In the genomic region with DNA sequence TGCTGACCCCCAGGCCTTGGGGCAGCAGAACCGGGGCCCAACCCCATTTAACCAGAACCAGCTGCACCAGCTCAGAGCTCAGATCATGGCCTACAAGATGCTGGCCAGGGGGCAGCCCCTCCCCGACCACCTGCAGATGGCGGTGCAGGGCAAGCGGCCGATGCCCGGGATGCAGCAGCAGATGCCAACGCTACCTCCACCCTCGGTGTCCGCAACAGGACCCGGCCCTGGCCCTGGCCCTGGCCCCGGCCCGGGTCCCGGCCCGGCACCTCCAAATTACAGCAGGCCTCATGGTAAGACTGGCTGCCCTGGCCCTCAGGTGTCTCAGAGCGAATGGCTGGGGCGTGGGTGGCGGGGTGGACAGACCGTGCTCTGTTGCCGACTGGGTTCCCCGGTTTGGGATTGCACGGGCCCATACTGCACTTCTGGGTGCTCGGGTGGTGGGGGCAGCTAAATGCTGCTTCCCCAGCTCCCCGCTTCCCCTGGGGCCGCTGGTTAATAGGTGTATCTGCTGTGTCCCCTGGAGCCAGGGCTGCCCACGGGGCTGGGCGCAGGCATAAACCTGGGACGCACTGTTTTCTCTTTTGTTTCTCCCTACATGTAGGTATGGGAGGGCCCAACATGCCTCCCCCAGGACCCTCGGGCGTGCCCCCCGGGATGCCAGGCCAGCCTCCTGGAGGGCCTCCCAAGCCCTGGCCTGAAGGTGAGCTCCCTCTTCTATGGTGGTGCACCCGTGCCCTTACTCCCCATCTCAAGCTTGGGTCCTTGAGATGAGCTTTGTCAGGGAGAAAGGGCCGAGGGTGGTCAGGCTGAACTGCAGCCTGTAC, we compare ENCODE assay signal across 21 cellular contexts. TPM values are rescaled to one million over a fixed set of nuclear protein-coding genes. Genes with fewer than 3 reads are reported as not detected.
DNase-seq lines count a peak whose midpoint lies in the region; ATAC-seq, FAIRE-seq and TF ChIP-seq lines count a peak whose summit lies in the region.
"Had no signal": no experiment of that assay in that cellular context is flagged by ENCODE, and none has a peak within 500 bp of the region (broad histone marks: within the 10 kb centered on the region; RNA-seq: fewer than 3 reads in every experiment).

No MANE protein-coding gene starts in this region.

- BruUV-seq in A673 (replicated peaks; lab: Mats Ljungman, UMichigan) (TSS peak; percentile 54), IMR-90 (replicated peaks; lab: Mats Ljungman, UMichigan) (TSS peak; percentile 25), HepG2 (replicated peaks; lab: Mats Ljungman, UMichigan) (no TSS peak)

- H3K27me3 Mint-ChIP-seq in activated CD4-positive, alpha-beta memory T cell treated with anti-CD3 and anti-CD28 coated beads for 36 hours = no peaks in the 10 kb centered on the region
- H3K27me3 Mint-ChIP-seq: CD4-positive, alpha-beta memory T cell had no signal

- H3K4me1 ChIP-seq in A673 (ENCODE audit: insufficient read depth, low read length, poor library complexity, severe bottlenecking) (no peaks in the 10 kb centered on the region), IMR-90 (ENCODE audit: control insufficient read depth, insufficient read depth, low read length) (no peaks in the 10 kb centered on the region), HepG2 (ENCODE audit: insufficient read depth, low read length) (no peaks in the 10 kb centered on the region)
- H3K4me1 ChIP-seq: A549 had no signal

- peaks cover 66% of the 10 kb centered on the region for H3K36me3 ChIP-seq in A673 (ENCODE audit: insufficient read depth, low read length, poor library complexity, severe bottlenecking)
- peaks cover 75% of the 10 kb centered on the region for H3K36me3 ChIP-seq in IMR-90 (ENCODE audit: control insufficient read depth, insufficient read depth, low read length)
- peaks cover 34 to 68% of the 10 kb centered on the region in 2 experiments for H3K36me3 ChIP-seq in HepG2 (replicated peaks in 1 of 2; ENCODE audit: control insufficient read depth in 1 of 2, insufficient read depth in 2 of 2, low read length in 2 of 2)
- H3K36me3 ChIP-seq in MG63 = peaks cover 77% of the 10 kb centered on the region

- H3K79me2 ChIP-seq in HepG2 (ENCODE audit: insufficient read depth, low read length) = peaks cover 9% of the 10 kb centered on the region

- H4K91ac ChIP-seq in IMR-90 (ENCODE audit: insufficient read depth, low read depth, low read length) = no peak overlapping the region

- H3K27ac Mint-ChIP-seq in activated CD4-positive, alpha-beta memory T cell treated with anti-CD3 and anti-CD28 coated beads for 36 hours = no peak overlapping the region
- H3K27ac Mint-ChIP-seq: CD4-positive, alpha-beta memory T cell; HFFc6 had no signal

- H2AK5ac ChIP-seq in IMR-90 (ENCODE audit: low read depth, low read length) = no peak overlapping the region

- dilution Hi-C loops in IMR-90 (cut with HindIII; ENCODE audit: low sequenced_read_pairs, unreplicated experiment) = no loop called here

- H2BK120ac ChIP-seq in IMR-90 (ENCODE audit: low read depth, low read length) = no peak overlapping the region

- H3K4me2 ChIP-seq in IMR-90 (ENCODE audit: low read depth, low read length) = no peak overlapping the region
- H3K4me2 ChIP-seq in HepG2 (ENCODE audit: low read depth, low read length) = no peak overlapping the region
- H3K4me2 ChIP-seq: A549, BLaER1 had no signal

- no peak overlapping the region for H3K27ac ChIP-seq in 22Rv1
- H3K27ac ChIP-seq in A673 (ENCODE audit: low read depth, low read length, poor library complexity, severe bottlenecking) = no peak overlapping the region
- no peak overlapping the region for H3K27ac ChIP-seq in IMR-90 (ENCODE audit: insufficient read depth, low read length)
- H3K27ac ChIP-seq in HepG2 (ENCODE audit: extremely low read length, insufficient read depth, low read length) = no peak overlapping the region
- H3K27ac ChIP-seq: A549, BLaER1 had no signal

- no peak overlapping the region for H3K56ac ChIP-seq in IMR-90 (ENCODE audit: extremely low read depth, insufficient read depth, low read length)

- H3K9me1 ChIP-seq in IMR-90 (ENCODE audit: insufficient read depth, low read length) = peaks cover 3% of the 10 kb centered on the region; the same call in 1 of the 2 replicates

- ATAC-seq in IMR-90 (ENCODE audit: low read depth) (no peak), HepG2 (no peak), GM19395 (IDR thresholded peaks at IDR 0.05; ENCODE audit: unreplicated experiment) (no peak), GM19351 (IDR thresholded peaks at IDR 0.05; ENCODE audit: unreplicated experiment) (no peak)
- ATAC-seq: K562 had no signal

- TF ChIP-seq EP300 in HepG2 (IDR thresholded peaks at IDR 0.05; ENCODE audit: low read depth in 2 of 2, low read length in 2 of 2) (no peak), HepG2 (CRISPR knock-in tag; IDR thresholded peaks at IDR 0.05; ENCODE audit: borderline replicate concordance) (no peak)

- H3K4me3 Mint-ChIP-seq in activated CD4-positive, alpha-beta memory T cell treated with anti-CD3 and anti-CD28 coated beads for 36 hours = no peak overlapping the region
- H3K4me3 Mint-ChIP-seq: CD14-positive monocyte; CD4-positive, alpha-beta memory T cell; HFFc6 had no signal

- H3K18ac ChIP-seq in IMR-90 (ENCODE audit: low read depth, low read length) = no peak overlapping the region

- TF ChIP-seq POLR2A in IMR-90 (IDR thresholded peaks at IDR 0.05; ENCODE audit: low read depth, low read length) = no peak
- TF ChIP-seq POLR2A in HepG2 (IDR thresholded peaks at IDR 0.05; ENCODE audit: insufficient read depth in 1 of 2, low read depth in 2 of 2, low read length in 2 of 2) = no peak

- H3K23ac ChIP-seq in IMR-90 (ENCODE audit: low read depth, low read length) = no peak overlapping the region

- H3K9me3 ChIP-seq in A673 (ENCODE audit: low read depth, low read length, poor library complexity, severe bottlenecking) = no peaks in the 10 kb centered on the region
- H3K9me3 ChIP-seq in IMR-90 (ENCODE audit: control insufficient read depth, insufficient read depth, low read length) = no peaks in the 10 kb centered on the region
- no peaks in the 10 kb centered on the region for H3K9me3 ChIP-seq in HepG2 (ENCODE audit: low read length)
- H3K9me3 ChIP-seq in MG63 = no peaks in the 10 kb centered on the region
- H3K9me3 ChIP-seq: A549, BLaER1 had no signal

- H3K4me3 ChIP-seq in A673 (ENCODE audit: low read depth, low read length, poor library complexity, severe bottlenecking) (no peak overlapping the region), IMR-90 (ENCODE audit: insufficient read depth, low read depth, low read length) (no peak overlapping the region), HepG2 (replicated peaks in 1 of 3; ENCODE audit: insufficient read depth in 1 of 3, low read depth in 2 of 3, low read length in 3 of 3) (no peak overlapping the region), MG63 (no peak overlapping the region)
- H3K4me3 ChIP-seq: A549, BLaER1, K562 had no signal

- H2BK15ac ChIP-seq in IMR-90 (ENCODE audit: low read depth, low read length) = no peak overlapping the region

- peak; percentile 9; the same call in 1 of the 2 replicates for TF ChIP-seq CTCF in 22Rv1 (IDR thresholded peaks at IDR 0.05)
- no peak for TF ChIP-seq CTCF in A673 (conservative IDR thresholded peaks at IDR 0.05; ENCODE audit: low read depth, low read length)
- TF ChIP-seq CTCF in IMR-90 (conservative IDR thresholded peaks at IDR 0.05; ENCODE audit: low read depth, low read length) = no peak
- TF ChIP-seq CTCF in HepG2 (CRISPR knock-in tag; IDR thresholded peaks at IDR 0.05) = no peak

- intact Hi-C loops in A673 (cut with micrococcal nuclease; ENCODE audit: unreplicated experiment) = no loop called here
- intact Hi-C loops in IMR-90 (cut with micrococcal nuclease) = no loop called here
- intact Hi-C loops in HepG2 (cut with micrococcal nuclease; ENCODE audit: unreplicated experiment) = no loop called here
- intact Hi-C loops in activated CD4-positive, alpha-beta memory T cell treated with anti-CD3 and anti-CD28 coated beads for 36 hours (cut with micrococcal nuclease) = no loop called here

- peaks cover 3% of the 10 kb centered on the region for H3K4me1 Mint-ChIP-seq in activated CD4-positive, alpha-beta memory T cell treated with anti-CD3 and anti-CD28 coated beads for 36 hours (ENCODE audit: low read depth)
- H3K4me1 Mint-ChIP-seq: CD14-positive monocyte had no signal

- peaks cover 56% of the 10 kb centered on the region for H4K20me1 ChIP-seq in IMR-90 (ENCODE audit: insufficient read depth, low read length)
- 0 out of 2 replicates have a peak, but pooled peaks cover 5% of the 10 kb centered on the region for H4K20me1 ChIP-seq in HepG2 (ENCODE audit: insufficient read depth, low read length)

- H3K4ac ChIP-seq in IMR-90 (ENCODE audit: low read depth, low read length) = no peak overlapping the region

- no peak for FAIRE-seq in HepG2 (lab: Jason Lieb, UNC)
- FAIRE-seq: A549, GM12892, GM18507, K562 had no signal

- H3K9ac ChIP-seq in IMR-90 (ENCODE audit: low read depth, low read length) (no peak overlapping the region), HepG2 (ENCODE audit: insufficient read depth, low read depth, low read length) (no peak overlapping the region)
- H3K9ac ChIP-seq: BLaER1 had no signal

- in situ Hi-C loops in IMR-90 (cut with MboI; ENCODE audit: low sequenced_read_pairs) = no loop called here
- in situ Hi-C loops in HepG2 (cut with HindIII; ENCODE audit: extremely low pct_ligation_motif_present, low pct_unique_long_range_greater_than_20kb) = no loop called here

- H4K8ac ChIP-seq in IMR-90 (ENCODE audit: low read depth in 2 of 2, low read length in 2 of 2) = no peak overlapping the region

- no peak overlapping the region for H2BK5ac ChIP-seq in IMR-90 (ENCODE audit: low read depth, low read length, poor library complexity, severe bottlenecking)

- H2AFZ ChIP-seq in IMR-90 (replicated peaks; ENCODE audit: low read length, poor library complexity) (no peak overlapping the region), HepG2 (ENCODE audit: low read length) (no peak overlapping the region)

- peaks cover 10 to 64% of the 10 kb centered on the region in 2 experiments for H3K79me1 ChIP-seq in IMR-90 (ENCODE audit: low read depth in 1 of 2, low read length in 2 of 2)

- H4K5ac ChIP-seq in IMR-90 (ENCODE audit: low read depth, low read length) = no peak overlapping the region

- peaks cover 17% of the 10 kb centered on the region for H3K36me3 Mint-ChIP-seq in activated CD4-positive, alpha-beta memory T cell treated with anti-CD3 and anti-CD28 coated beads for 36 hours

- POLR2A ChIA-PET in A673 (lab: Charles Lee; ENCODE audit: low non-redundant PET) (interaction anchor here (0.7 kb wide), 1 partner anchor 22 kb away, joined by 3 read pairs; no protein-coding TSS in a partner anchor), IMR-90 (lab: Charles Lee; ENCODE audit: unreplicated experiment) (no interaction called here), HepG2 (lab: Yijun Ruan, JAX) (no interaction called here)
- POLR2A ChIA-PET in activated CD4-positive, alpha-beta memory T cell treated with anti-CD3 and anti-CD28 coated beads for 36 hours (lab: Charles Lee) = no interaction called here

- H3K9me3 Mint-ChIP-seq in activated CD4-positive, alpha-beta memory T cell treated with anti-CD3 and anti-CD28 coated beads for 36 hours = no peaks in the 10 kb centered on the region
- H3K9me3 Mint-ChIP-seq: HFFc6 had no signal

- no peak for DNase-seq in A673 (ENCODE audit: low spot score)
- DNase-seq in IMR-90 = no peak
- no peak for DNase-seq in HepG2 (ENCODE audit: low spot score)
- DNase-seq in activated CD4-positive, alpha-beta memory T cell treated with anti-CD3 and anti-CD28 coated beads for 36 hours = no peak
- no peak for DNase-seq in MG63
- DNase-seq: CD4-positive, alpha-beta memory T cell; DMS153; DMS79; GDM1; GOT3; HCEC 1CT; HFFc6 had no signal

- H3K27me3 ChIP-seq in A673 (replicated peaks; ENCODE audit: insufficient read depth, low read depth, low read length, poor library complexity) (no peaks in the 10 kb centered on the region), IMR-90 (ENCODE audit: control insufficient read depth, insufficient read depth, low read length) (no peaks in the 10 kb centered on the region), HepG2 (ENCODE audit: control insufficient read depth in 1 of 2, insufficient read depth in 2 of 2, low read length in 2 of 2) (no peaks in the 10 kb centered on the region), MG63 (no peaks in the 10 kb centered on the region)
- H3K27me3 ChIP-seq: BLaER1 had no signal

- no peak overlapping the region for H2AK9ac ChIP-seq in IMR-90 (replicated peaks; ENCODE audit: low read depth, low read length, poor library complexity)

- WGBS in IMR-90 (ENCODE audit: extremely low coverage in 2 of 2, insufficient read length in 1 of 2), 2 experiments = 93% methylated on average over 3 of the region's 32 CpGs; no CpG with 5 or more reads in 1 of the 2 experiments
- WGBS in HepG2 (ENCODE audit: low lambda C conversion rate) = 98% methylated on average over 23 of the region's 32 CpGs

- CTCF ChIA-PET in A673 (lab: Charles Lee) (no interaction called here), IMR-90 (lab: Yijun Ruan, JAX) (no interaction called here), HepG2 (lab: Yijun Ruan, JAX; ENCODE audit: low intra/inter-chr PET ratio, low total read pairs) (no interaction called here)
- CTCF ChIA-PET in activated CD4-positive, alpha-beta memory T cell treated with anti-CD3 and anti-CD28 coated beads for 36 hours (lab: Charles Lee) = interaction anchor here (1.0 kb wide), 1 partner anchor 49 kb away, joined by 4 read pairs; no protein-coding TSS in a partner anchor

- H3K14ac ChIP-seq in IMR-90 (replicated peaks; ENCODE audit: low read depth, low read length) = no peak overlapping the region

- H2BK20ac ChIP-seq in IMR-90 (ENCODE audit: low read depth, low read length) = no peak overlapping the region

- TF ChIP-seq RAD21 in IMR-90 (IDR thresholded peaks at IDR 0.05; ENCODE audit: low read length) (no peak), HepG2 (CRISPR knock-in tag; IDR thresholded peaks at IDR 0.05) (no peak)

RNA-seq across cellular contexts. Expression of a gene that starts 25.7 kb away (rescaled TPM):
- total RNA-seq in A673 (2021) (307 and 319 TPM in 2 replicates), IMR-90 (2012; rRNA removed) (41.4 and 53.3 TPM in 2 replicates), HepG2 (2016; rRNA removed; fragmentation: Illumina TruSeq; extraction: Trizol) (45.9 and 61.5 TPM in 2 replicates)
- polyA plus RNA-seq in IMR-90 (2012; rRNA removed) (73.6 and 85.6 TPM in 2 replicates), HepG2 (2011; rRNA removed) (25.4 and 28.7 TPM in 2 replicates)
- 54.5 and 62.3 TPM in 2 replicates for polyA plus RNA-seq in IMR-90 (2012; cell fraction: cytosol; rRNA removed)
- 111 and 135 TPM in 2 replicates for polyA plus RNA-seq in IMR-90 (2012; cell fraction: nucleus; rRNA removed; ENCODE audit: low replicate concordance)
- total RNA-seq in HepG2 (2016; cell fraction: cytosol; rRNA removed; fragmentation: Illumina TruSeq; extraction: Trizol; ENCODE audit: low read depth) = 13.7 and 14.9 TPM in 2 replicates
- total RNA-seq in HepG2 (2016; cell fraction: insoluble cytoplasmic fraction; rRNA removed; fragmentation: Illumina TruSeq; extraction: Trizol) = 46.7 and 48.0 TPM in 2 replicates
- 29.6 and 31.5 TPM in 2 replicates for total RNA-seq in HepG2 (2016; cell fraction: membrane; rRNA removed; fragmentation: Illumina TruSeq; extraction: Trizol)
- total RNA-seq in HepG2 (2016; cell fraction: nucleus; rRNA removed; fragmentation: Illumina TruSeq; extraction: Trizol) = 40.2 and 49.1 TPM in 2 replicates
- polyA plus RNA-seq in HepG2 (2011; cell fraction: cytosol; rRNA removed) = 17.4 and 25.0 TPM in 2 replicates
- polyA plus RNA-seq in HepG2 (2011; cell fraction: nucleus; rRNA removed) = 76.1 and 88.8 TPM in 2 replicates
- polyA plus RNA-seq in HepG2 (2012) = 42.7 and 48.1 TPM in 2 replicates
- polyA plus RNA-seq in HepG2 (2016; cell fraction: cytosol; fragmentation: Illumina TruSeq; extraction: Trizol; ENCODE audit: low read depth) = 7.8 and 9.0 TPM in 2 replicates
- 65.5 and 92.2 TPM in 2 replicates for polyA plus RNA-seq in HepG2 (2016; cell fraction: insoluble cytoplasmic fraction; fragmentation: Illumina TruSeq; extraction: Trizol; ENCODE audit: low read depth)
- polyA plus RNA-seq in HepG2 (2016; cell fraction: membrane; fragmentation: Illumina TruSeq; extraction: Trizol; ENCODE audit: low read depth) = 20.1 and 25.6 TPM in 2 replicates
- 103 and 106 TPM in 2 replicates for polyA plus RNA-seq in HepG2 (2016; cell fraction: nucleus; fragmentation: Illumina TruSeq; extraction: Trizol; ENCODE audit: insufficient read depth, low read depth)
- polyA minus RNA-seq in HepG2 (2011; rRNA and poly(A)+ RNA removed; ENCODE audit: low replicate concordance) = 91.5 and 97.2 TPM in 2 replicates
- polyA minus RNA-seq in HepG2 (2011; cell fraction: cytosol; rRNA and poly(A)+ RNA removed) = 47.5 and 47.9 TPM in 2 replicates
- polyA minus RNA-seq in HepG2 (2011; cell fraction: nucleus; rRNA and poly(A)+ RNA removed) = 41.6 and 43.3 TPM in 2 replicates
- total RNA-seq in activated CD4-positive, alpha-beta memory T cell treated with anti-CD3 and anti-CD28 coated beads for 36 hours = 100 to 1,000 TPM in 1 of 2 experiments, 10 to 100 TPM in 1; 97.8 to 101 TPM
- 133 and 134 TPM in 2 replicates for total RNA-seq in MG63 (2014; rRNA removed; shearing (Covaris generic); ENCODE audit: low replicate concordance)

RNA-seq across cellular contexts. Expression of a gene that starts 57.9 kb away (rescaled TPM):
- total RNA-seq in A673 (2021) (30.0 and 32.5 TPM in 2 replicates), IMR-90 (2012; rRNA removed) (13.4 and 13.9 TPM in 2 replicates), HepG2 (2016; rRNA removed; fragmentation: Illumina TruSeq; extraction: Trizol) (25.6 and 33.8 TPM in 2 replicates)
- polyA plus RNA-seq in IMR-90 (2012; rRNA removed) (9.3 and 10.8 TPM in 2 replicates), HepG2 (2011; rRNA removed) (7.0 and 7.1 TPM in 2 replicates)
- 13.5 and 20.9 TPM in 2 replicates for polyA plus RNA-seq in IMR-90 (2012; cell fraction: cytosol; rRNA removed)
- polyA plus RNA-seq in IMR-90 (2012; cell fraction: nucleus; rRNA removed; ENCODE audit: low replicate concordance) = 5.5 and 16.3 TPM in 2 replicates
- total RNA-seq in HepG2 (2016; cell fraction: cytosol; rRNA removed; fragmentation: Illumina TruSeq; extraction: Trizol; ENCODE audit: low read depth) = 5.7 and 6.8 TPM in 2 replicates
- total RNA-seq in HepG2 (2016; cell fraction: insoluble cytoplasmic fraction; rRNA removed; fragmentation: Illumina TruSeq; extraction: Trizol) = 21.9 and 35.0 TPM in 2 replicates
- total RNA-seq in HepG2 (2016; cell fraction: membrane; rRNA removed; fragmentation: Illumina TruSeq; extraction: Trizol) = 17.3 and 19.4 TPM in 2 replicates
- total RNA-seq in HepG2 (2016; cell fraction: nucleus; rRNA removed; fragmentation: Illumina TruSeq; extraction: Trizol) = 14.3 and 19.7 TPM in 2 replicates
- 6.4 and 7.7 TPM in 2 replicates for polyA plus RNA-seq in HepG2 (2011; cell fraction: cytosol; rRNA removed)
- 6.8 and 6.9 TPM in 2 replicates for polyA plus RNA-seq in HepG2 (2011; cell fraction: nucleus; rRNA removed)
- 11.2 and 12.5 TPM in 2 replicates for polyA plus RNA-seq in HepG2 (2012)
- polyA plus RNA-seq in HepG2 (2016; cell fraction: cytosol; fragmentation: Illumina TruSeq; extraction: Trizol; ENCODE audit: low read depth) = 4.1 and 4.4 TPM in 2 replicates
- 17.0 and 19.4 TPM in 2 replicates for polyA plus RNA-seq in HepG2 (2016; cell fraction: insoluble cytoplasmic fraction; fragmentation: Illumina TruSeq; extraction: Trizol; ENCODE audit: low read depth)
- polyA plus RNA-seq in HepG2 (2016; cell fraction: membrane; fragmentation: Illumina TruSeq; extraction: Trizol; ENCODE audit: low read depth) = 9.5 and 10.3 TPM in 2 replicates
- polyA plus RNA-seq in HepG2 (2016; cell fraction: nucleus; fragmentation: Illumina TruSeq; extraction: Trizol; ENCODE audit: insufficient read depth, low read depth) = 18.8 and 25.6 TPM in 2 replicates
- 7.1 and 11.2 TPM in 2 replicates for polyA minus RNA-seq in HepG2 (2011; rRNA and poly(A)+ RNA removed; ENCODE audit: low replicate concordance)
- 7.9 and 8.4 TPM in 2 replicates for polyA minus RNA-seq in HepG2 (2011; cell fraction: cytosol; rRNA and poly(A)+ RNA removed)
- polyA minus RNA-seq in HepG2 (2011; cell fraction: nucleus; rRNA and poly(A)+ RNA removed) = 5.7 and 5.8 TPM in 2 replicates
- 10 to 100 TPM; 15.6 to 16.4 TPM for total RNA-seq in activated CD4-positive, alpha-beta memory T cell treated with anti-CD3 and anti-CD28 coated beads for 36 hours
- 29.3 and 39.2 TPM in 2 replicates for total RNA-seq in MG63 (2014; rRNA removed; shearing (Covaris generic); ENCODE audit: low replicate concordance)

RNA-seq across cellular contexts. Expression of a gene that starts 58.1 kb away (rescaled TPM):
- total RNA-seq in A673 (2021) = 24.5 and 24.6 TPM in 2 replicates
- total RNA-seq in IMR-90 (2012; rRNA removed) = 53.6 and 61.5 TPM in 2 replicates
- polyA plus RNA-seq in IMR-90 (2012; rRNA removed) = 78.0 and 110 TPM in 2 replicates
- 74.0 and 129 TPM in 2 replicates for polyA plus RNA-seq in IMR-90 (2012; cell fraction: cytosol; rRNA removed)
- polyA plus RNA-seq in IMR-90 (2012; cell fraction: nucleus; rRNA removed; ENCODE audit: low replicate concordance) = 108 and 239 TPM in 2 replicates
- 22.7 and 37.3 TPM in 2 replicates for total RNA-seq in HepG2 (2016; rRNA removed; fragmentation: Illumina TruSeq; extraction: Trizol)
- 17.0 and 24.9 TPM in 2 replicates for total RNA-seq in HepG2 (2016; cell fraction: cytosol; rRNA removed; fragmentation: Illumina TruSeq; extraction: Trizol; ENCODE audit: low read depth)
- 18.1 and 40.3 TPM in 2 replicates for total RNA-seq in HepG2 (2016; cell fraction: insoluble cytoplasmic fraction; rRNA removed; fragmentation: Illumina TruSeq; extraction: Trizol)
- total RNA-seq in HepG2 (2016; cell fraction: membrane; rRNA removed; fragmentation: Illumina TruSeq; extraction: Trizol) = 33.8 and 40.6 TPM in 2 replicates
- total RNA-seq in HepG2 (2016; cell fraction: nucleus; rRNA removed; fragmentation: Illumina TruSeq; extraction: Trizol) = 29.4 and 31.8 TPM in 2 replicates
- polyA plus RNA-seq in HepG2 (2011; rRNA removed) = 53.2 and 59.7 TPM in 2 replicates
- polyA plus RNA-seq in HepG2 (2011; cell fraction: cytosol; rRNA removed) = 46.3 and 77.8 TPM in 2 replicates
- polyA plus RNA-seq in HepG2 (2011; cell fraction: nucleus; rRNA removed) = 119 and 138 TPM in 2 replicates
- 23.3 and 34.0 TPM in 2 replicates for polyA plus RNA-seq in HepG2 (2012)
- 20.2 and 27.8 TPM in 2 replicates for polyA plus RNA-seq in HepG2 (2016; cell fraction: cytosol; fragmentation: Illumina TruSeq; extraction: Trizol; ENCODE audit: low read depth)
- polyA plus RNA-seq in HepG2 (2016; cell fraction: insoluble cytoplasmic fraction; fragmentation: Illumina TruSeq; extraction: Trizol; ENCODE audit: low read depth) = 19.3 and 20.0 TPM in 2 replicates
- 25.6 and 30.0 TPM in 2 replicates for polyA plus RNA-seq in HepG2 (2016; cell fraction: membrane; fragmentation: Illumina TruSeq; extraction: Trizol; ENCODE audit: low read depth)
- 55.7 and 57.0 TPM in 2 replicates for polyA plus RNA-seq in HepG2 (2016; cell fraction: nucleus; fragmentation: Illumina TruSeq; extraction: Trizol; ENCODE audit: insufficient read depth, low read depth)
- 50.6 and 120 TPM in 2 replicates for polyA minus RNA-seq in HepG2 (2011; rRNA and poly(A)+ RNA removed; ENCODE audit: low replicate concordance)
- 34.1 and 39.4 TPM in 2 replicates for polyA minus RNA-seq in HepG2 (2011; cell fraction: cytosol; rRNA and poly(A)+ RNA removed)
- 26.1 and 28.1 TPM in 2 replicates for polyA minus RNA-seq in HepG2 (2011; cell fraction: nucleus; rRNA and poly(A)+ RNA removed)
- total RNA-seq in activated CD4-positive, alpha-beta memory T cell treated with anti-CD3 and anti-CD28 coated beads for 36 hours = 10 to 100 TPM; 25.6 to 28.4 TPM
- 74.6 and 82.8 TPM in 2 replicates for total RNA-seq in MG63 (2014; rRNA removed; shearing (Covaris generic); ENCODE audit: low replicate concordance)
